19 cellular contexts compared by ENCODE assay signal in the genomic region with DNA sequence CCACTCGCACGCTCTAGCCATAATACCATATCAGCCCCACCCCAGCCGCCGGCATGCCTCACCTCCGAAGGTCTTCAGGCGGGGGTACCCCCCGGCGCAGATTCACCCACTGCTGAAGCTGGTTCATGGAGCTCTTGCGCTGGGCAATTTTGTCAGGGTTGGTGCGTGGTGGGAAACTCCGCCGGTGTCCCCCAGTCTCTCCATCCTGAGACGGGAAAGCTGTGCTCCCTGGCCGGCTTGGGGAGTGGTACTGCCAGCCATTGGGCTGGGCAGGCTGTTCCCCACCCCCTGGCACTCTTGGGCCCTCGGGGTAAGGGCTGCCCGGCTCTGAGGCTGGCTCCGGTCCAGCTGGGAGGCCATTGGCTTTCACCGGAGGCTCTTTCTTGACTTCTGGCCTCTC. TPM values are rescaled to one million over a fixed set of nuclear protein-coding genes. Genes with fewer than 3 reads are reported as not detected.
DNase-seq lines count a peak whose midpoint lies in the region; ATAC-seq and TF ChIP-seq lines count a peak whose summit lies in the region.
"Had no signal": no experiment of that assay in that cellular context is flagged by ENCODE, and none has a peak within 500 bp of the region (broad histone marks: within the 10 kb centered on the region; RNA-seq: fewer than 3 reads in every experiment).

No MANE protein-coding gene starts in this region.

- H4K5ac ChIP-seq in IMR-90 (ENCODE audit: low read depth, low read length), result no peak overlapping the region

- no peaks in the 10 kb centered on the region for H3K79me1 ChIP-seq in IMR-90 (ENCODE audit: low read depth in 1 of 2, low read length in 2 of 2)

- intact Hi-C loops in left ventricle myocardium inferior (cut with micrococcal nuclease), result no loop called here
- intact Hi-C loops in IMR-90 (cut with micrococcal nuclease), result loop anchor here (2.0 kb wide), 1 partner anchor 44 kb away; no protein-coding TSS in a partner anchor
- intact Hi-C loops in left colon (cut with DNase I, micrococcal nuclease), result no loop called here

- TF ChIP-seq RAD21 in IMR-90 (IDR thresholded peaks at IDR 0.05; ENCODE audit: low read length), result no peak

- H3K4me1 ChIP-seq in cardiac muscle cell (ENCODE audit: low read depth) (peaks cover 17% of the 10 kb centered on the region), left ventricle myocardium inferior (peaks cover 18% of the 10 kb centered on the region), IMR-90 (ENCODE audit: control insufficient read depth, insufficient read depth, low read length) (peaks cover 27% of the 10 kb centered on the region), osteoblast (ENCODE audit: insufficient read depth, low read length) (peaks cover 19% of the 10 kb centered on the region), BE2C (peaks cover 26% of the 10 kb centered on the region)

- no peak overlapping the region for H2AFZ ChIP-seq in IMR-90 (replicated peaks; ENCODE audit: low read length, poor library complexity)
- H2AFZ ChIP-seq in osteoblast (ENCODE audit: low read length), result no peak overlapping the region

- H4K8ac ChIP-seq in IMR-90 (ENCODE audit: low read depth in 2 of 2, low read length in 2 of 2), result no peak overlapping the region

- H3K9me3 ChIP-seq in cardiac muscle cell (ENCODE audit: low read depth) (no peaks in the 10 kb centered on the region), left ventricle myocardium inferior (replicated peaks) (no peaks in the 10 kb centered on the region), IMR-90 (ENCODE audit: control insufficient read depth, insufficient read depth, low read length) (no peaks in the 10 kb centered on the region), osteoblast (ENCODE audit: low read depth, low read length) (no peaks in the 10 kb centered on the region), BE2C (no peaks in the 10 kb centered on the region)
- H3K9me3 ChIP-seq: BLaER1, HAP-1 had no signal

- DNase-seq in cardiac muscle cell (ENCODE audit: low read depth in 1 of 2, low spot score in 1 of 2), result no peak
- DNase-seq in left ventricle myocardium inferior, result no peak
- DNase-seq in IMR-90, result no peak
- DNase-seq in left colon, result no peak
- peak; percentile 56 for DNase-seq in osteoblast (ENCODE audit: insufficient read length, low spot score, missing footprints)
- DNase-seq in hepatic stellate cell (ENCODE audit: low spot score), result no peak
- no peak for DNase-seq in BE2C
- DNase-seq: CD4-positive, CD25-positive, alpha-beta regulatory T cell; CD8-positive, alpha-beta T cell; DMS79; EL; GOT3 had no signal

- CTCF ChIA-PET in IMR-90 (lab: Yijun Ruan, JAX), result interaction anchor here (0.7 to 3.4 kb wide), 9 partner anchors 13 to 105 kb away, joined by 3 to 23 read pairs (median 4); a partner anchor contains a TSS

- POLR2A ChIA-PET in IMR-90 (lab: Charles Lee; ENCODE audit: unreplicated experiment), result no interaction called here

- no peak overlapping the region for H2BK120ac ChIP-seq in IMR-90 (ENCODE audit: low read depth, low read length)

- H3K9me1 ChIP-seq in IMR-90 (ENCODE audit: insufficient read depth, low read length), result peaks cover 8% of the 10 kb centered on the region; the same call in 1 of the 2 replicates

- no peak for ATAC-seq in IMR-90 (ENCODE audit: low read depth)
- peak; percentile 7 for ATAC-seq in left colon
- no peak for ATAC-seq in HG03520 (IDR thresholded peaks at IDR 0.05; ENCODE audit: unreplicated experiment)
- ATAC-seq: CD8-positive, alpha-beta T cell had no signal

- TF ChIP-seq CTCF in cardiac muscle cell (IDR thresholded peaks at IDR 0.05; ENCODE audit: low read depth, low read length) (no peak), left ventricle myocardium inferior (IDR thresholded peaks at IDR 0.05; ENCODE audit: borderline replicate concordance) (no peak), IMR-90 (conservative IDR thresholded peaks at IDR 0.05; ENCODE audit: low read depth, low read length) (no peak), osteoblast (IDR thresholded peaks at IDR 0.05; ENCODE audit: extremely low read depth, low read depth, low read length) (no peak), BE2C (IDR thresholded peaks at IDR 0.05; ENCODE audit: low read depth, low read length) (no peak)

- H4K20me1 ChIP-seq in IMR-90 (ENCODE audit: insufficient read depth, low read length), result no peaks in the 10 kb centered on the region
- H4K20me1 ChIP-seq in osteoblast (ENCODE audit: insufficient read depth, low read length), result no peaks in the 10 kb centered on the region
- H4K20me1 ChIP-seq: BLaER1 had no signal

- no peak overlapping the region for H2AK9ac ChIP-seq in IMR-90 (replicated peaks; ENCODE audit: low read depth, low read length, poor library complexity)

- H3K56ac ChIP-seq in IMR-90 (ENCODE audit: extremely low read depth, insufficient read depth, low read length), result no peak overlapping the region

- no peak overlapping the region; the same call in 1 of the 2 replicates for H4K91ac ChIP-seq in IMR-90 (ENCODE audit: insufficient read depth, low read depth, low read length)

- no peak overlapping the region for H3K23ac ChIP-seq in IMR-90 (ENCODE audit: low read depth, low read length)

- no peak overlapping the region for H3K9ac ChIP-seq in IMR-90 (ENCODE audit: low read depth, low read length)
- H3K9ac ChIP-seq: BLaER1 had no signal

- no peaks in the 10 kb centered on the region for H3K79me2 ChIP-seq in osteoblast (ENCODE audit: insufficient read depth, low read length)

- H3K4me3 ChIP-seq in cardiac muscle cell (no peak overlapping the region), left ventricle myocardium inferior (no peak overlapping the region), IMR-90 (ENCODE audit: insufficient read depth, low read depth, low read length) (no peak overlapping the region), osteoblast (ENCODE audit: insufficient read depth, low read length) (no peak overlapping the region), BE2C (ENCODE audit: low read depth, low read length) (no peak overlapping the region)
- H3K4me3 ChIP-seq: BLaER1, HAP-1 had no signal

- H2BK20ac ChIP-seq in IMR-90 (ENCODE audit: low read depth, low read length), result no peak overlapping the region

- H3K27ac ChIP-seq in cardiac muscle cell (peak overlapping the region; percentile 20), left ventricle myocardium inferior (replicated peaks) (no peak overlapping the region), IMR-90 (ENCODE audit: insufficient read depth, low read length) (no peak overlapping the region), osteoblast (ENCODE audit: low read depth, low read length) (no peak overlapping the region)
- H3K27ac ChIP-seq: BLaER1, C4-2B had no signal

- H3K14ac ChIP-seq in IMR-90 (replicated peaks; ENCODE audit: low read depth, low read length), result no peak overlapping the region

- TF ChIP-seq POLR2A in IMR-90 (IDR thresholded peaks at IDR 0.05; ENCODE audit: low read depth, low read length), result no peak

- in situ Hi-C loops in IMR-90 (cut with MboI; ENCODE audit: low sequenced_read_pairs), result no loop called here

- no peak overlapping the region for H3K4me2 ChIP-seq in IMR-90 (ENCODE audit: low read depth, low read length)
- no peak overlapping the region for H3K4me2 ChIP-seq in osteoblast (ENCODE audit: insufficient read depth, low read length)
- H3K4me2 ChIP-seq: BLaER1 had no signal

- no peak overlapping the region for H2AK5ac ChIP-seq in IMR-90 (ENCODE audit: low read depth, low read length)

- dilution Hi-C loops in IMR-90 (cut with HindIII; ENCODE audit: low sequenced_read_pairs, unreplicated experiment), result no loop called here

- H2BK15ac ChIP-seq in IMR-90 (ENCODE audit: low read depth, low read length), result no peak overlapping the region

- H3K18ac ChIP-seq in IMR-90 (ENCODE audit: low read depth, low read length), result no peak overlapping the region

- H3K4ac ChIP-seq in IMR-90 (ENCODE audit: low read depth, low read length), result peak overlapping the region; percentile 46; the same call in 1 of the 2 replicates

- BruUV-seq in IMR-90 (replicated peaks; lab: Mats Ljungman, UMichigan), result no TSS peak

- WGBS in IMR-90 (ENCODE audit: extremely low coverage in 2 of 2, insufficient read length in 1 of 2), 2 experiments, result 100% methylated on average over 9 of the region's 18 CpGs; no CpG with 5 or more reads in 1 of the 2 experiments

- no peak overlapping the region for H2BK5ac ChIP-seq in IMR-90 (ENCODE audit: low read depth, low read length, poor library complexity, severe bottlenecking)

- H3K27me3 ChIP-seq in cardiac muscle cell, result no peaks in the 10 kb centered on the region
- H3K27me3 ChIP-seq in left ventricle myocardium inferior (ENCODE audit: low read depth), result no peaks in the 10 kb centered on the region
- H3K27me3 ChIP-seq in IMR-90 (ENCODE audit: control insufficient read depth, insufficient read depth, low read length), result no peaks in the 10 kb centered on the region
- H3K27me3 ChIP-seq in osteoblast (ENCODE audit: insufficient read depth, low read length), result peaks cover 20% of the 10 kb centered on the region
- H3K27me3 ChIP-seq in BE2C, result no peaks in the 10 kb centered on the region
- H3K27me3 ChIP-seq: BLaER1 had no signal

- H3K36me3 ChIP-seq in cardiac muscle cell, result peaks cover 47% of the 10 kb centered on the region
- H3K36me3 ChIP-seq in left ventricle myocardium inferior, result peaks cover 32% of the 10 kb centered on the region
- peaks cover 19% of the 10 kb centered on the region for H3K36me3 ChIP-seq in IMR-90 (ENCODE audit: control insufficient read depth, insufficient read depth, low read length)
- H3K36me3 ChIP-seq in osteoblast (ENCODE audit: insufficient read depth, low read length), result no peaks in the 10 kb centered on the region
- H3K36me3 ChIP-seq in BE2C, result peaks cover 79% of the 10 kb centered on the region
- H3K36me3 ChIP-seq: BLaER1, HAP-1 had no signal

TF ChIP-seq in IMR-90, 13 proteins besides CTCF, POLR2A, EP300 and RAD21 (continues in another document):
- no peak for TF ChIP-seq NFE2L2 (IDR thresholded peaks at IDR 0.05; ENCODE audit: low read depth, low read length)
- TF ChIP-seq MAFK (IDR thresholded peaks at IDR 0.05; ENCODE audit: low read depth, low read length), result no peak
- no peak for TF ChIP-seq MAZ (IDR thresholded peaks at IDR 0.05; ENCODE audit: borderline replicate concordance, low read depth, low read length)
- TF ChIP-seq FOS (IDR thresholded peaks at IDR 0.05; ENCODE audit: low read depth, low read length), result no peak
- TF ChIP-seq RFX5 (IDR thresholded peaks at IDR 0.05; ENCODE audit: low read depth, low read length), result no peak
- TF ChIP-seq CHD1 (IDR thresholded peaks at IDR 0.05; ENCODE audit: low read depth, low read length), result no peak
- no peak for TF ChIP-seq CEBPB (IDR thresholded peaks at IDR 0.05; ENCODE audit: low read depth, low read length)
- TF ChIP-seq MXI1 (IDR thresholded peaks at IDR 0.05; ENCODE audit: borderline replicate concordance, low read depth, low read length), result no peak

RNA-seq across cellular contexts. Expression of a gene that starts 45.4 kb away (rescaled TPM):
- 0.33 and 0.74 TPM in 2 replicates for total RNA-seq in cardiac muscle cell
- polyA plus RNA-seq in cardiac muscle cell, result 2.6 and 2.8 TPM in 2 replicates
- total RNA-seq in left ventricle myocardium inferior, result not detected
- not detected in 2 replicates for total RNA-seq in IMR-90 (2012; rRNA removed)
- polyA plus RNA-seq in IMR-90 (2012; rRNA removed), result 0.32 TPM in 1 of 2 replicates, not detected in the other
- not detected in 2 replicates for polyA plus RNA-seq in IMR-90 (2012; cell fraction: cytosol; rRNA removed)
- polyA plus RNA-seq in IMR-90 (2012; cell fraction: nucleus; rRNA removed; ENCODE audit: low replicate concordance), result 0.08 TPM in 1 of 2 replicates, not detected in the other
- 1 to 10 TPM; 5.3 to 6.5 TPM for total RNA-seq in left colon
- not detected in 2 replicates for total RNA-seq in osteoblast
- polyA plus RNA-seq in BE2C (2012; ENCODE audit: insufficient read depth, insufficient read length, low read depth), result not detected
- total RNA-seq: A172; A673; CD4-positive, CD25-positive, alpha-beta regulatory T cell; CD8-positive, alpha-beta T cell; HFFc6 had no signal
- polyA plus RNA-seq: CD4-positive, CD25-positive, alpha-beta regulatory T cell had no signal
